ENCODE assay signal across 8 cellular contexts in genomic region chr2:90226465-90227072, GRCh38.
DNase-seq lines count a peak whose midpoint lies in the region; TF ChIP-seq lines count a peak whose summit lies in the region.
"Not testable (repeated sequence)": the region's sequence is repeated elsewhere in the genome, so short reads cannot be mapped to it uniquely, and the experiment has no call there.

No MANE protein-coding gene starts in this region.

- H3K4me3 ChIP-seq in MM.1S (ENCODE audit: low read length); SU-DHL-6 (ENCODE audit: insufficient read depth, low read length, poor library complexity, severe bottlenecking); neural cell (ENCODE audit: low read length): not testable (repeated sequence)

- TF ChIP-seq RAD21 in neural cell (conservative IDR thresholded peaks at IDR 0.05), result not testable (repeated sequence)

- not testable (repeated sequence) for H3K79me2 ChIP-seq in MM.1S (ENCODE audit: low read length); SU-DHL-6 (ENCODE audit: insufficient read depth, low read length); neural cell (replicated peaks; ENCODE audit: insufficient read depth, low read length)

- TF ChIP-seq EP300 in neural cell (conservative IDR thresholded peaks at IDR 0.05; ENCODE audit: poor library complexity, severe bottlenecking), result not testable (repeated sequence)

- H3K9me3 ChIP-seq in MM.1S (replicated peaks; ENCODE audit: insufficient read depth, low read length); SU-DHL-6 (ENCODE audit: insufficient read depth, low read length); neural cell (ENCODE audit: low read length): not testable (repeated sequence)

- H2AFZ ChIP-seq in MM.1S (ENCODE audit: low read length); SU-DHL-6 (ENCODE audit: low read depth, low read length, severe bottlenecking); neural cell (ENCODE audit: low read depth, low read length): not testable (repeated sequence)

- not testable (repeated sequence) for H3K4me1 ChIP-seq in MM.1S (ENCODE audit: low read length)

- H3K27me3 ChIP-seq in MM.1S (replicated peaks; ENCODE audit: insufficient read depth, low read length); SU-DHL-6 (ENCODE audit: low read length); neural cell (ENCODE audit: insufficient read depth, low read depth, low read length): not testable (repeated sequence)

- not testable (repeated sequence) for H3K36me3 ChIP-seq in MM.1S (replicated peaks; ENCODE audit: insufficient read depth, low read length); SU-DHL-6 (ENCODE audit: low read length); neural cell (ENCODE audit: insufficient read depth, low read length)

- not testable (repeated sequence) for H3K4me2 ChIP-seq in MM.1S (ENCODE audit: low read depth, low read length); SU-DHL-6 (ENCODE audit: low read depth, low read length, poor library complexity, severe bottlenecking); neural cell (ENCODE audit: low read length)

- peak; percentile 17 for DNase-seq in Daoy (ENCODE audit: low read depth)
- peak; percentile 14 for DNase-seq in H4 (ENCODE audit: low spot score)
- DNase-seq in MM.1S, result not testable (repeated sequence)
- peak; percentile 0 for DNase-seq in OCI-M1 (lab: John Stamatoyannopoulos, UW)
- peak; percentile 9 for DNase-seq in fibroblast of gingiva (ENCODE audit: low read depth)

- TF ChIP-seq CTCF in 22Rv1 (IDR thresholded peaks at IDR 0.05) (peak; percentile 43), MM.1S (IDR thresholded peaks at IDR 0.05; ENCODE audit: low read length) (0 out of 2 replicates have a peak, but pooled peaks have one; percentile 5), SU-DHL-6 (IDR thresholded peaks at IDR 0.05; ENCODE audit: insufficient read depth, low read length, poor library complexity, severe bottlenecking) (peak; percentile 29), neural cell (IDR thresholded peaks at IDR 0.05; ENCODE audit: poor library complexity, severe bottlenecking) (peak; percentile 57)

- H3F3A ChIP-seq in MM.1S (ENCODE audit: insufficient read depth, low read length); SU-DHL-6 (ENCODE audit: insufficient read depth); neural cell (ENCODE audit: insufficient read depth, low read length, poor library complexity, severe bottlenecking): not testable (repeated sequence)

- H3K9ac ChIP-seq in MM.1S (ENCODE audit: low read length); SU-DHL-6 (ENCODE audit: low read length); neural cell (ENCODE audit: low read length): not testable (repeated sequence)

- not testable (repeated sequence) for H3K9me2 ChIP-seq in MM.1S (replicated peaks; ENCODE audit: insufficient read depth, low read length); SU-DHL-6 (replicated peaks; ENCODE audit: insufficient read depth, low read length); neural cell (ENCODE audit: insufficient read depth, low read length)

- H3K27ac ChIP-seq in 22Rv1; MM.1S (ENCODE audit: low read length); SU-DHL-6 (ENCODE audit: low read depth, low read length); neural cell (ENCODE audit: low read length): not testable (repeated sequence)

- not testable (repeated sequence) for H4K20me1 ChIP-seq in MM.1S (ENCODE audit: insufficient read depth, low read length); SU-DHL-6 (ENCODE audit: low read depth, low read length); neural cell (ENCODE audit: insufficient read depth)

Comparison
In these comparisons a context has a peak if more than half of its experiments do, and no peak if none do; other contexts are left out.
1. CTCF ChIP-seq: peak in every context shown above with its lines; median percentile 57 in neural cell; 43 in 22Rv1; 29 in SU-DHL-6; 5 in MM.1S.